ENCODE assay signal across 8 cellular contexts in the genomic region with DNA sequence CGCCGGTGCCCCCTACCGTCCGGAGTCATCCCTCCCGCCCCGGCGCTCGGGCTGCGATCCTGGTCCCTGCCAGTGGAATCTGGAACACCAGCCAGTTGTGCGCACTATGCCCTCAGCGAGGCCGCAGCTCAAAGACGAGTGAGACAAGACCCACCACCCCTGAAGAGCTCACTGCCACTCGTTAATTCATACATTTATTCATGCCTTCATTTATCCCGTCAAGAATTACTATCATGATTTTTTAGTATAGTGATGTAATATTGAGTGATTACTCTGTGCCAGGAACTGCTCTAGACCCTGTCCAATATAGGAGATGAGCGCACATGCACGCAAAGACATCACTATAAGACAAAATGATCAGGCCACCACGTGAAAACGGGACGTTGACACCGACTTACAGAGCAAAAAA. TPM values are rescaled to one million over a fixed set of nuclear protein-coding genes. Genes with fewer than 3 reads are reported as not detected.
DNase-seq lines count a peak whose midpoint lies in the region; ATAC-seq and TF ChIP-seq lines count a peak whose summit lies in the region.

No MANE protein-coding gene starts in this region.

- CTCF ChIA-PET in activated naive CD4-positive, alpha-beta T cell treated with anti-CD3 and anti-CD28 coated beads for 36 hours (lab: Charles Lee), result interaction anchor here (0.5 to 2.4 kb wide), 25 partner anchors 9 to 582 kb away, joined by 3 to 16 read pairs (median 4); a partner anchor contains a TSS
- CTCF ChIA-PET in activated CD8-positive, alpha-beta T cell treated with anti-CD3 and anti-CD28 coated beads for 36 hours (lab: Charles Lee), result interaction anchor here (0.7 to 2.5 kb wide), 42 partner anchors 9 to 974 kb away, joined by 3 to 25 read pairs (median 4); a partner anchor contains a TSS

- TF ChIP-seq CTCF in activated CD8-positive, alpha-beta T cell treated with anti-CD3 and anti-CD28 coated beads for 36 hours (IDR thresholded peaks at IDR 0.05), result peak; percentile 58
- peak; percentile 93 for TF ChIP-seq CTCF in osteocyte (IDR thresholded peaks at IDR 0.05)

- H3K4me1 Mint-ChIP-seq in activated naive CD4-positive, alpha-beta T cell treated with anti-CD3 and anti-CD28 coated beads for 36 hours (ENCODE audit: low read depth), result peaks cover 34% of the 10 kb centered on the region
- peaks cover 31% of the 10 kb centered on the region for H3K4me1 Mint-ChIP-seq in activated CD8-positive, alpha-beta T cell treated with anti-CD3 and anti-CD28 coated beads for 36 hours (ENCODE audit: low read depth)
- peaks cover 23% of the 10 kb centered on the region for H3K4me1 Mint-ChIP-seq in osteocyte (ENCODE audit: unreplicated experiment)

- no peaks in the 10 kb centered on the region for H3K9me3 Mint-ChIP-seq in activated naive CD4-positive, alpha-beta T cell treated with anti-CD3 and anti-CD28 coated beads for 36 hours
- no peaks in the 10 kb centered on the region for H3K9me3 Mint-ChIP-seq in activated CD8-positive, alpha-beta T cell treated with anti-CD3 and anti-CD28 coated beads for 36 hours
- no peaks in the 10 kb centered on the region for H3K9me3 Mint-ChIP-seq in osteocyte (ENCODE audit: unreplicated experiment)

- H3K27me3 Mint-ChIP-seq in activated naive CD4-positive, alpha-beta T cell treated with anti-CD3 and anti-CD28 coated beads for 36 hours (ENCODE audit: low read depth), result no peaks in the 10 kb centered on the region
- H3K27me3 Mint-ChIP-seq in activated CD8-positive, alpha-beta T cell treated with anti-CD3 and anti-CD28 coated beads for 36 hours, result peaks cover 1% of the 10 kb centered on the region
- peaks cover 18% of the 10 kb centered on the region for H3K27me3 Mint-ChIP-seq in osteocyte (ENCODE audit: unreplicated experiment)

- peaks cover 25% of the 10 kb centered on the region for H3K36me3 Mint-ChIP-seq in activated naive CD4-positive, alpha-beta T cell treated with anti-CD3 and anti-CD28 coated beads for 36 hours (ENCODE audit: low read depth)
- peaks cover 28% of the 10 kb centered on the region for H3K36me3 Mint-ChIP-seq in activated CD8-positive, alpha-beta T cell treated with anti-CD3 and anti-CD28 coated beads for 36 hours (ENCODE audit: low read depth)
- H3K36me3 Mint-ChIP-seq in osteocyte (ENCODE audit: unreplicated experiment), result no peaks in the 10 kb centered on the region

- ATAC-seq in HG02943 (IDR thresholded peaks at IDR 0.05; ENCODE audit: low read depth, unreplicated experiment), result peak; percentile 7
- ATAC-seq in activated CD8-positive, alpha-beta T cell treated with anti-CD3 and anti-CD28 coated beads for 36 hours, result peak; percentile 0
- ATAC-seq in GM18873 (IDR thresholded peaks at IDR 0.05; ENCODE audit: low FRiP score, unreplicated experiment), result no peak

- intact Hi-C loops in activated naive CD4-positive, alpha-beta T cell treated with anti-CD3 and anti-CD28 coated beads for 36 hours (cut with micrococcal nuclease), result loop anchor here (5.0 kb wide), 2 partner anchors 612 to 982 kb away; a partner anchor contains a TSS
- intact Hi-C loops in activated CD8-positive, alpha-beta T cell treated with anti-CD3 and anti-CD28 coated beads for 36 hours (cut with micrococcal nuclease), result loop anchor here (5.0 to 10.0 kb wide), 2 partner anchors 412 to 539 kb away; no protein-coding TSS in a partner anchor

- POLR2A ChIA-PET in activated CD8-positive, alpha-beta T cell treated with anti-CD3 and anti-CD28 coated beads for 36 hours (lab: Charles Lee), result interaction anchor here (0.6 to 1.9 kb wide), 8 partner anchors 8 to 595 kb away, joined by 3 to 18 read pairs (median 4); a partner anchor contains a TSS

- peak; percentile 84 for DNase-seq in activated naive CD4-positive, alpha-beta T cell treated with anti-CD3 and anti-CD28 coated beads for 36 hours
- DNase-seq in activated naive CD4-positive, alpha-beta T cell (lab: John Stamatoyannopoulos, UW), result no peak
- no peak for DNase-seq in activated CD8-positive, alpha-beta T cell treated with anti-CD3 and anti-CD28 coated beads for 36 hours
- DNase-seq in foreskin melanocyte, result peak; percentile 76
- DNase-seq in osteocyte (ENCODE audit: extremely low spot score, unreplicated experiment), result peak; percentile 95
- no peak for DNase-seq in NCI-H128 (lab: John Stamatoyannopoulos, UW; ENCODE audit: unreplicated experiment)

- H3K27ac Mint-ChIP-seq in activated naive CD4-positive, alpha-beta T cell treated with anti-CD3 and anti-CD28 coated beads for 36 hours, result peak overlapping the region; percentile 98
- H3K27ac Mint-ChIP-seq in activated CD8-positive, alpha-beta T cell treated with anti-CD3 and anti-CD28 coated beads for 36 hours, result peak overlapping the region; percentile 100
- peak overlapping the region; percentile 99 for H3K27ac Mint-ChIP-seq in osteocyte (ENCODE audit: unreplicated experiment)

- peak overlapping the region; percentile 96 for H3K4me3 Mint-ChIP-seq in activated naive CD4-positive, alpha-beta T cell treated with anti-CD3 and anti-CD28 coated beads for 36 hours
- H3K4me3 Mint-ChIP-seq in activated CD8-positive, alpha-beta T cell treated with anti-CD3 and anti-CD28 coated beads for 36 hours, result peak overlapping the region; percentile 99
- peak overlapping the region; percentile 98 for H3K4me3 Mint-ChIP-seq in osteocyte (ENCODE audit: unreplicated experiment)

RNA-seq across cellular contexts. Expression of a gene that starts 0.3 kb away (rescaled TPM):
- total RNA-seq in activated naive CD4-positive, alpha-beta T cell treated with anti-CD3 and anti-CD28 coated beads for 36 hours, result 100 to 1,000 TPM; 117 to 119 TPM
- 100 to 1,000 TPM; 114 to 117 TPM for total RNA-seq in activated CD8-positive, alpha-beta T cell treated with anti-CD3 and anti-CD28 coated beads for 36 hours
- total RNA-seq in osteocyte, result 68.2 and 78.4 TPM in 2 replicates

Comparison
In these comparisons a context has a peak if more than half of its experiments do, and no peak if none do; other contexts are left out.
1. DNase-seq: peak in activated naive CD4-positive, alpha-beta T cell treated with anti-CD3 and anti-CD28 coated beads for 36 hours (single experiment), foreskin melanocyte (single experiment) and osteocyte (single experiment); none in activated naive CD4-positive, alpha-beta T cell (0 of 4), activated CD8-positive, alpha-beta T cell treated with anti-CD3 and anti-CD28 coated beads for 36 hours (single experiment) and NCI-H128 (single experiment).
2. Peak in every context shown above with its lines, with median percentiles within 50 percentile points of each other: H3K27ac Mint-ChIP-seq and H3K4me3 Mint-ChIP-seq.